Comparison of ENCODE assay signal across 15 cellular contexts in the genomic region with DNA sequence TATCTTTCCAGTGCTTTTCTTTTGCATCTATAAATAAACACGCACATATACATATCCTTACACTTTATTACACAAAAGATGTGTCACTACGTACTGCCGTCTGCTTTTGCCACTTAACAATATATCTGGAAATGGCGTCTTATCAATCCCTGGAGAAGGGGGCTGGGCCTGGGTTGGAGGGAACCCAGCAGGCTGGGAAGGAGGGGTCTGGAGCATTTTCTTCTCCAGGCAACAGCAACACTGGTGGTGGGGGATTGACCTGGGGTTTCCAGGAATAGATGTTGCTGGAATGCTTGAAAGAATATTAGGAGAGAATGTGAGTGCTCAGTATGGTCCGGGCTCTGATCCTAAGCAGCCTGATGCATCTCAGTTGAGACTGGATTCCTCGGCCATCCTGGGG.
"Had no signal": no experiment of that assay in that cellular context is flagged by ENCODE, and none has a peak within 500 bp of the region (broad histone marks: within the 10 kb centered on the region; RNA-seq: fewer than 3 reads in every experiment).

No MANE protein-coding gene starts in this region.

- H3K27me3 ChIP-seq: ovary, sigmoid colon, thyroid gland had no signal

- H3K4me3 Mint-ChIP-seq: activated CD4-positive, alpha-beta T cell treated with anti-CD3 and anti-CD28 coated beads, Interleukin-2, amount 10 ng/mL, durations not matched to agents 24 days and 14 days; activated CD8-positive, alpha-beta T cell treated with anti-CD3 and anti-CD28 coated beads for 36 hours; stimulated activated naive B cell treated with anti-CD40 and anti-IgM and Interleukin-4, amounts not matched to agents 10 μg/mL and 1 μg/mL and 100 μg/mL, for 72 hours had no signal

- DNase-seq: activated CD4-positive, alpha-beta T cell treated with anti-CD3 and anti-CD28 coated beads, Interleukin-2, amount 10 ng/mL, durations not matched to agents 24 days and 14 days; activated CD8-positive, alpha-beta T cell treated with anti-CD3 and anti-CD28 coated beads for 36 hours; activated naive CD4-positive, alpha-beta T cell treated with Interleukin-2 at 50 U/mL for 16 hours; activated T-cell treated with anti-CD3 and anti-CD28 coated beads, Interleukin-2, amount 50 U/mL, for 1 hour; dermis blood vessel endothelial cell; effector memory CD4-positive, alpha-beta T cell; esophagus squamous epithelium; sigmoid colon; spleen; stimulated activated naive B cell treated with anti-CD40 and anti-IgM and Interleukin-4, amounts not matched to agents 10 μg/mL and 1 μg/mL and 100 μg/mL, for 72 hours; T-helper 1 cell; T-helper 9 cell; thyroid gland had no signal

- H3K36me3 ChIP-seq: esophagus squamous epithelium, ovary, sigmoid colon, spleen, thyroid gland had no signal

- H3K27ac Mint-ChIP-seq: activated CD4-positive, alpha-beta T cell treated with anti-CD3 and anti-CD28 coated beads, Interleukin-2, amount 10 ng/mL, durations not matched to agents 24 days and 14 days; activated CD8-positive, alpha-beta T cell treated with anti-CD3 and anti-CD28 coated beads for 36 hours; activated T-helper 2 cell treated with anti-CD3 and anti-CD28 coated beads, Interferon-gamma antibody, Interleukin-2, Interleukin-4, amounts not matched to agents 10 μg/mL and 5 μg/mL and 100 μg/mL, durations not matched to agents 14 hours and 24 hours and 36 hours; stimulated activated naive B cell treated with anti-CD40 and anti-IgM and Interleukin-4, amounts not matched to agents 10 μg/mL and 1 μg/mL and 100 μg/mL, for 72 hours had no signal

- H3K9me3 Mint-ChIP-seq: activated CD4-positive, alpha-beta T cell treated with anti-CD3 and anti-CD28 coated beads, Interleukin-2, amount 10 ng/mL, durations not matched to agents 24 days and 14 days; activated CD8-positive, alpha-beta T cell treated with anti-CD3 and anti-CD28 coated beads for 36 hours; activated T-helper 2 cell treated with anti-CD3 and anti-CD28 coated beads, Interferon-gamma antibody, Interleukin-2, Interleukin-4, amounts not matched to agents 10 μg/mL and 5 μg/mL and 100 μg/mL, durations not matched to agents 14 hours and 24 hours and 36 hours; stimulated activated naive B cell treated with anti-CD40 and anti-IgM and Interleukin-4, amounts not matched to agents 10 μg/mL and 1 μg/mL and 100 μg/mL, for 72 hours had no signal

- ATAC-seq: activated CD8-positive, alpha-beta T cell treated with anti-CD3 and anti-CD28 coated beads for 36 hours; stimulated activated naive B cell treated with anti-CD40 and anti-IgM and Interleukin-4, amounts not matched to agents 10 μg/mL and 1 μg/mL and 100 μg/mL, for 72 hours had no signal

- H3K9me3 ChIP-seq: esophagus squamous epithelium, ovary, sigmoid colon, spleen, thyroid gland had no signal

- H3K27ac ChIP-seq: esophagus squamous epithelium, ovary, sigmoid colon, spleen, thyroid gland had no signal

- H3K4me3 ChIP-seq: esophagus squamous epithelium, ovary, sigmoid colon, spleen, thyroid gland had no signal

- H3K36me3 Mint-ChIP-seq: stimulated activated naive B cell treated with anti-CD40 and anti-IgM and Interleukin-4, amounts not matched to agents 10 μg/mL and 1 μg/mL and 100 μg/mL, for 72 hours had no signal
